ENCODE assay signal across 7 cellular contexts in the genomic region with DNA sequence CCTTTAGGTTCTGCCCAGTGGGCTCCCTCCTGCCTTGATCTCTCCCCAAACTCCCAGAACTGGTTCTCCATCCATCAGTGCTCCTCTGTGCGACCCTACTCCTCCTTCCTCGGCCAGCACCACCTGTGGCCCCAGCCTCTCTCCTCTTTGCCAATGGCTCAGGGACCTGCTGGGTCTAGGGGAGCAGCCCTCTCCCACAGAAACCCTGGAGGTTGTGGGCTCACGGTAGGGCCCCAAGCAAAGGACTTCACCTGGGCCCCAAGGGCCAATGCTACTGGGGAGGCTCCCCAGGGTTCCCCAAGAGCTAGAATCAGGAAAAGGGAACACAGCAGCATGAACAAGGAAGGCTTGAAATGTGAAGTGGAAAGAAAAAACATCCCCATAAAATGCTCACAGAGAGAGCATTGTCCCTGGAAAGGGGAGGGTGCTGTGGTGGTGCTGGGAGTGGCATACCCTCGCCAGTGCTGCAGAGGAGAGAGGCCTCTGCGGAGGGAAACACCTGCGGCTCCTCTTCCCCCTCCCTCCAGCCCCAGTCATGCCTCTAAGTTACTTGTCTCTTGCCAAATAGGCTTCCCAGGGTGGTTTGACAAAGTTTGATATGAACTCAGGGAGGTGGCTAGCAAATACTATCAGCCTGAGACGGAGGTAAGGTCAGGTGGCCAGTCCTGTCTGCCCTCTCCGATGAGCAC. TPM values are rescaled to one million over a fixed set of nuclear protein-coding genes. Genes with fewer than 3 reads are reported as not detected.
DNase-seq lines count a peak whose midpoint lies in the region; ATAC-seq and TF ChIP-seq lines count a peak whose summit lies in the region.

No MANE protein-coding gene starts in this region.

- H3K9me3 ChIP-seq in right cardiac atrium (ENCODE audit: control insufficient read depth, low read length) (no peaks in the 10 kb centered on the region), stomach (no peaks in the 10 kb centered on the region)

- H3K36me3 ChIP-seq in KMS-11 (ENCODE audit: insufficient read depth) (no peaks in the 10 kb centered on the region), stomach (peaks cover 2 to 28% (median 24%) of the 10 kb centered on the region in 4 donors)

- peak overlapping the region; percentile 82 for H3K27ac ChIP-seq in KMS-11
- H3K27ac ChIP-seq in right cardiac atrium (ENCODE audit: low read length): peak overlapping the region; percentile 54
- peak overlapping the region; percentile 92 to 96 (median 95) for H3K27ac ChIP-seq in stomach

- ATAC-seq in right cardiac atrium (no peak), HG02840 (IDR thresholded peaks at IDR 0.05; ENCODE audit: low FRiP score, unreplicated experiment) (no peak), HG03159 (IDR thresholded peaks at IDR 0.05; ENCODE audit: unreplicated experiment) (no peak), GM18861 (IDR thresholded peaks at IDR 0.05; ENCODE audit: unreplicated experiment) (no peak)

- no peak for TF ChIP-seq EP300 in stomach (IDR thresholded peaks at IDR 0.05)

- H4K20me1 ChIP-seq in KMS-11 (ENCODE audit: insufficient read depth): no peaks in the 10 kb centered on the region

- no peak overlapping the region for H2AFZ ChIP-seq in KMS-11 (ENCODE audit: low read depth)

- peaks cover 30% of the 10 kb centered on the region; the same call in 1 of the 2 replicates for H3K79me2 ChIP-seq in KMS-11 (ENCODE audit: insufficient read depth, low read depth)

- H3K4me2 ChIP-seq in KMS-11: peak overlapping the region; percentile 90

- no peak for TF ChIP-seq POLR2A in stomach (IDR thresholded peaks at IDR 0.05)

- WGBS in right cardiac atrium: 75% methylated on average over 8 of the region's 8 CpGs
- WGBS in stomach, 5 donors: 37 to 56% (median 50%) methylated on average over 8 of the region's 8 CpGs

- H3K27me3 ChIP-seq in KMS-11 (ENCODE audit: insufficient read depth, low read depth): no peaks in the 10 kb centered on the region
- no peaks in the 10 kb centered on the region for H3K27me3 ChIP-seq in right cardiac atrium (ENCODE audit: control insufficient read depth, insufficient read depth)
- H3K27me3 ChIP-seq in stomach: no peaks in the 10 kb centered on the region

- TF ChIP-seq CTCF in KMS-11 (conservative IDR thresholded peaks at IDR 0.05; ENCODE audit: low read depth, low read length): no peak
- TF ChIP-seq CTCF in stomach (IDR thresholded peaks at IDR 0.05): no peak

- peak; percentile 47 for DNase-seq in activated CD4-positive, alpha-beta T cell treated with anti-CD3 and anti-CD28 coated beads, Interleukin-2, amount 50 U/mL, for 1 hour
- no peak for DNase-seq in right cardiac atrium
- DNase-seq in stomach: no peak

- H3K4me3 ChIP-seq in KMS-11 (IDR thresholded peaks at IDR 0.05; ENCODE audit: insufficient read depth, low read depth, low read length) (no peak overlapping the region), right cardiac atrium (ENCODE audit: low read length) (no peak overlapping the region), stomach (peak overlapping the region in 3 of 4 donors; percentile 17 to 80 (median 74))

- H3K4me1 ChIP-seq in KMS-11 (ENCODE audit: low read depth, poor library complexity, severe bottlenecking): peaks cover 70% of the 10 kb centered on the region
- peaks cover 28% of the 10 kb centered on the region for H3K4me1 ChIP-seq in right cardiac atrium (ENCODE audit: control insufficient read depth, insufficient read depth, low read length)
- peaks cover 64 to 85% (median 77%) of the 10 kb centered on the region in 4 donors for H3K4me1 ChIP-seq in stomach

- intact Hi-C loops in right cardiac atrium (cut with DNase I) (no loop called here), stomach (cut with DNase I; ENCODE audit: low total_unique reads) (no loop called here)

- peak overlapping the region; percentile 77; the same call in 1 of the 2 replicates for H3K9ac ChIP-seq in KMS-11

RNA-seq across cellular contexts. Expression of a gene that starts 2.5 kb away (rescaled TPM):
- 10 to 100 TPM; 32.6 to 44.4 (median 37.9) TPM for total RNA-seq in right cardiac atrium
- 29.3 TPM for polyA plus RNA-seq in right cardiac atrium
- 100 to 1,000 TPM in 3 of 5 donors, 10 to 100 TPM in 2; 82.6 to 208 (median 101) TPM for total RNA-seq in stomach
- polyA plus RNA-seq in stomach: 10 to 100 TPM in 2 of 3 donors, 1 to 10 TPM in 1; 5.3 to 25.7 (median 22.8) TPM

RNA-seq across cellular contexts. Expression of a gene that starts 9.3 kb away (rescaled TPM):
- total RNA-seq in right cardiac atrium (under 1 TPM; 0.24 to 0.54 (median 0.49) TPM), stomach (100 to 1,000 TPM in 1 of 5 donors, under 1 TPM in 1, not detected in 3; 0.55 to 499 TPM)
- polyA plus RNA-seq in right cardiac atrium (0.11 TPM), stomach (under 1 TPM; 0.37 to 0.73 (median 0.61) TPM)

RNA-seq across cellular contexts. Expression of a gene that starts 44.4 kb away (rescaled TPM):
- 10 to 100 TPM; 57.4 to 72.0 (median 62.3) TPM for total RNA-seq in right cardiac atrium
- polyA plus RNA-seq in right cardiac atrium: 76.9 TPM
- 10 to 100 TPM; 20.1 to 42.9 (median 21.8) TPM for total RNA-seq in stomach
- 10 to 100 TPM; 39.0 to 59.4 (median 39.9) TPM for polyA plus RNA-seq in stomach

Comparison
In these comparisons a context has a peak if more than half of its experiments do, and no peak if none do; other contexts are left out.
1. H3K4me3 ChIP-seq: peak in stomach (3 of 4); none in KMS-11 (single experiment) and right cardiac atrium (single experiment).
2. Peak in every context shown above with its lines, with median percentiles within 50 percentile points of each other: H3K27ac ChIP-seq.